Comparison of ENCODE assay signal across 9 cellular contexts in the genomic region with DNA sequence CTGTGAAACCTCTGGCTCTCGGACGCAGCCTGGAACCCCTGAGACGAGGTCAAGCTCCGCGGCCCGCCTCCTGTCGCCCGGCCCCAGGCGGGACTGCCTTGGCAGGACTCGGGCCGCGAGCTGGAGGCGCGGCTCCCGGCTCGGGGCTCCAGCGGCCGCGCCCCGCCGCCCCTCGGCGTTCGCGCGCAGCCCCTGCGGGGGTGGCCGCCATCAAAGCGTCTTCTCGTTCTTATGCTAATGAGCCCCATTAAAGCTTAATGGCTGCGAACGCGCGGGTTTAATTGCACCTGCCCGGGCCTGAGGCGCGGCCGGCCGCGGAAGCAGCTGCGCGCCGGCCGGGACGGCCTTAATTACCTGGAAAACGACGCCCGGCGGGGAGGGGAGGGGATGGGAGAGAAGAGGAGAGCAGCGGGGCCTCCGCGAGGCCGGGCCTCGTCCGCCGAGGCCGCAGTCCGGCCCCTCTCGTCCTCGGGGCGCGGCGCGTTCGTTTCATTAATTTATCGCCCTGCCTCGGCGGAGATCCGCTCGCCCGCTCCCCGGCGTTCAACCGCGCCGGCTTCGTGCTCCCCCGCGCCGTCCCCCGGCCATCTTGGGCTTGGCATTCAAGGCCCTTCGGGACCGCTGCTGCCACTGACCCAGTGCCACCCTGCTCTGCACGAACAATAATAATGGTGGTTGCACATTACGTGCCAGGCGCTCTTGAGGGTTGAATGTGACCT. TPM values are rescaled to one million over a fixed set of nuclear protein-coding genes. Genes with fewer than 3 reads are reported as not detected.
DNase-seq lines count a peak whose midpoint lies in the region; ATAC-seq and TF ChIP-seq lines count a peak whose summit lies in the region.
"Had no signal": no experiment of that assay in that cellular context is flagged by ENCODE, and none has a peak within 500 bp of the region (broad histone marks: within the 10 kb centered on the region; RNA-seq: fewer than 3 reads in every experiment).

No MANE protein-coding gene starts in this region.

- 53 to 65% (median 57%) methylated on average over 48 to 86 of the region's 86 CpGs for WGBS in heart left ventricle, 4 donors
- 7 to 9% methylated on average over 5 to 86 of the region's 86 CpGs for WGBS in endodermal cell (ENCODE audit: insufficient coverage in 1 of 2, insufficient read length in 1 of 2), 2 experiments

- ATAC-seq in heart left ventricle = no peak
- ATAC-seq in Right ventricle myocardium inferior = no peak
- ATAC-seq: activated naive CD8-positive, alpha-beta T cell treated with anti-CD3 and anti-CD28 coated beads, Interleukin-2, amount 50 U/mL, for 24 hours had no signal

- no peaks in the 10 kb centered on the region for H3K36me3 ChIP-seq in heart left ventricle
- H3K36me3 ChIP-seq in endodermal cell (ENCODE audit: control insufficient read depth, insufficient read depth, low read length) = peaks cover 22% of the 10 kb centered on the region
- H3K36me3 ChIP-seq in vagina = no peaks in the 10 kb centered on the region

- H3K9me3 Mint-ChIP-seq in endodermal cell = no peaks in the 10 kb centered on the region
- H3K9me3 Mint-ChIP-seq in nephron = no peaks in the 10 kb centered on the region
- H3K9me3 Mint-ChIP-seq: activated naive CD8-positive, alpha-beta T cell treated with anti-CD3 and anti-CD28 coated beads, Interleukin-2, amount 50 U/mL, for 24 hours had no signal

- TF ChIP-seq CTCF in heart left ventricle (IDR thresholded peaks at IDR 0.05) = no peak
- no peak for TF ChIP-seq CTCF in endodermal cell (conservative IDR thresholded peaks at IDR 0.05)
- TF ChIP-seq CTCF in nephron (IDR thresholded peaks at IDR 0.05; ENCODE audit: unreplicated experiment in 3 of 3) = no peak
- no peak for TF ChIP-seq CTCF in vagina (IDR thresholded peaks at IDR 0.05)
- no peak for TF ChIP-seq CTCF in GM20000 (IDR thresholded peaks at IDR 0.05; ENCODE audit: extremely low read depth, missing control alignments)

- H3K27ac Mint-ChIP-seq in endodermal cell (no peak overlapping the region), nephron (no peak overlapping the region)
- H3K27ac Mint-ChIP-seq: activated naive CD8-positive, alpha-beta T cell treated with anti-CD3 and anti-CD28 coated beads, Interleukin-2, amount 50 U/mL, for 24 hours had no signal

- H3K4me3 ChIP-seq in heart left ventricle (peak overlapping the region in 10 of 12 donors; percentile 30 to 53 (median 38)), endodermal cell (ENCODE audit: low read length) (no peak overlapping the region), vagina (peak overlapping the region; percentile 45 to 53)

- H3K4me3 Mint-ChIP-seq in endodermal cell (peak overlapping the region; percentile 34), nephron (peak overlapping the region; percentile 53 to 72 (median 61))
- H3K4me3 Mint-ChIP-seq: activated naive CD8-positive, alpha-beta T cell treated with anti-CD3 and anti-CD28 coated beads, Interleukin-2, amount 50 U/mL, for 24 hours had no signal

- H3K4me1 ChIP-seq in heart left ventricle (peaks cover 3 to 93% (median 75%) of the 10 kb centered on the region in 12 donors), endodermal cell (ENCODE audit: control insufficient read depth, insufficient read depth, low read length) (peaks cover 19% of the 10 kb centered on the region), vagina (peaks cover 90% of the 10 kb centered on the region)

- H3K27me3 Mint-ChIP-seq in endodermal cell (ENCODE audit: insufficient read depth) = peaks cover 99% of the 10 kb centered on the region
- peaks cover 4% of the 10 kb centered on the region for H3K27me3 Mint-ChIP-seq in nephron (ENCODE audit: low read depth)
- H3K27me3 Mint-ChIP-seq: activated naive CD8-positive, alpha-beta T cell treated with anti-CD3 and anti-CD28 coated beads, Interleukin-2, amount 50 U/mL, for 24 hours had no signal

- TF ChIP-seq POLR2A in heart left ventricle (IDR thresholded peaks at IDR 0.05) (no peak), vagina (IDR thresholded peaks at IDR 0.05) (no peak)

- intact Hi-C loops in heart left ventricle (cut with DNase I) (no loop called here), Right ventricle myocardium inferior (cut with DNase I) (no loop called here), vagina (cut with DNase I) (no loop called here)

- no peak for DNase-seq in heart left ventricle
- DNase-seq in Right ventricle myocardium inferior (ENCODE audit: missing footprints) = no peak
- peak; percentile 95 for DNase-seq in endodermal cell
- DNase-seq in vagina (ENCODE audit: extremely low spot score in 2 of 2) = no peak
- DNase-seq in NAMALWA (ENCODE audit: low spot score) = no peak
- no peak for DNase-seq in activated CD4-positive, CD25-positive, alpha-beta regulatory T cell treated with anti-CD3 and anti-CD28 coated beads, Interleukin-2, amount 50 U/mL, for 72 hours
- no peak for DNase-seq in GM20000 (ENCODE audit: low spot score)
- DNase-seq: activated naive CD8-positive, alpha-beta T cell treated with anti-CD3 and anti-CD28 coated beads, Interleukin-2, amount 50 U/mL, for 24 hours had no signal

- H3K9me3 ChIP-seq in heart left ventricle = no peaks in the 10 kb centered on the region
- no peaks in the 10 kb centered on the region for H3K9me3 ChIP-seq in endodermal cell (ENCODE audit: control insufficient read depth, low read length)
- H3K9me3 ChIP-seq in vagina = no peaks in the 10 kb centered on the region

- H3K4me1 Mint-ChIP-seq in endodermal cell (peaks cover 46% of the 10 kb centered on the region), nephron (peaks cover 70% of the 10 kb centered on the region)

- peaks cover 20% of the 10 kb centered on the region for H3K36me3 Mint-ChIP-seq in endodermal cell (ENCODE audit: low read depth)
- peaks cover 3% of the 10 kb centered on the region for H3K36me3 Mint-ChIP-seq in nephron (ENCODE audit: low read depth)

- H3K9ac ChIP-seq in endodermal cell (ENCODE audit: extremely low read depth, low read length, poor library complexity, severe bottlenecking) = no peak overlapping the region

- peak overlapping the region in 5 of 12 donors; percentile 28 to 98 (median 96) for H3K27ac ChIP-seq in heart left ventricle
- peak overlapping the region; percentile 45 for H3K27ac ChIP-seq in endodermal cell (ENCODE audit: low read depth, low read length)
- H3K27ac ChIP-seq in vagina = peak overlapping the region; percentile 97

- H3K27me3 ChIP-seq in heart left ventricle = no peaks in the 10 kb centered on the region
- H3K27me3 ChIP-seq in endodermal cell (ENCODE audit: control insufficient read depth, insufficient read depth, low read length, poor library complexity, severe bottlenecking) = peaks cover 67% of the 10 kb centered on the region
- no peaks in the 10 kb centered on the region for H3K27me3 ChIP-seq in vagina

RNA-seq across cellular contexts. Expression of a gene that starts 19.2 kb away (rescaled TPM):
- total RNA-seq in heart left ventricle (10 to 100 TPM; 15.1 to 37.2 (median 20.8) TPM), Right ventricle myocardium inferior (31.9 TPM), endodermal cell (10 to 100 TPM; 35.9 to 42.9 TPM), vagina (29.2 TPM)
- polyA plus RNA-seq in heart left ventricle = 10 to 100 TPM; 17.2 to 23.0 TPM
- 34.4 TPM for polyA plus RNA-seq in endodermal cell (2013, experiment 1 of 2)
- 37.1 TPM for polyA plus RNA-seq in endodermal cell (2013, experiment 2 of 2)
